ENCODE assay signal across 1 cellular context in genomic region chr20:50298554-50299324, GRCh38.
TF ChIP-seq lines count a peak whose summit lies in the region.

No MANE protein-coding gene starts in this region.

TF ChIP-seq in K562, 482 proteins besides CTCF, POLR2A, EP300 and RAD21 (continued from another document and continues in another):
- no peak for TF ChIP-seq ZNF184 (CRISPR knock-in tag; IDR thresholded peaks at IDR 0.05)
- TF ChIP-seq SIX5 (IDR thresholded peaks at IDR 0.05; ENCODE audit: borderline replicate concordance in 1 of 2, insufficient read depth in 1 of 2, low read depth in 1 of 2, low read length in 2 of 2) = no peak
- no peak for TF ChIP-seq ZNF436 (CRISPR knock-in tag; IDR thresholded peaks at IDR 0.05)
- no peak for TF ChIP-seq SMAD2 (IDR thresholded peaks at IDR 0.05; ENCODE audit: low read depth, low read length)
- 0 out of 2 replicates have a peak, but pooled peaks have one; percentile 38 for TF ChIP-seq JUN (IDR thresholded peaks at IDR 0.05; ENCODE audit: borderline replicate concordance, low read depth, low read length)
- TF ChIP-seq JUN (CRISPR knock-in tag; IDR thresholded peaks at IDR 0.05; ENCODE audit: borderline replicate concordance) = no peak
- no peak for TF ChIP-seq C11orf30 (IDR thresholded peaks at IDR 0.05; ENCODE audit: low read depth)
- no peak for TF ChIP-seq GABPB1 (CRISPR knock-in tag; IDR thresholded peaks at IDR 0.05)
- TF ChIP-seq TAF15 (IDR thresholded peaks at IDR 0.05; ENCODE audit: low read depth, low read length) = no peak
- TF ChIP-seq ZBTB33 (CRISPR knock-in tag; IDR thresholded peaks at IDR 0.05) = no peak
- TF ChIP-seq ZNF780A (CRISPR knock-in tag; IDR thresholded peaks at IDR 0.05) = no peak
- TF ChIP-seq NR0B1 (IDR thresholded peaks at IDR 0.05; ENCODE audit: partially characterized antibody) = no peak
- no peak for TF ChIP-seq HINFP (tag; conservative IDR thresholded peaks at IDR 0.05; ENCODE audit: low read depth)
- TF ChIP-seq FOXP4 (CRISPR knock-in tag; IDR thresholded peaks at IDR 0.05; ENCODE audit: borderline replicate concordance) = no peak
- TF ChIP-seq MTA1 (IDR thresholded peaks at IDR 0.05; ENCODE audit: borderline replicate concordance) = peak; percentile 85
- TF ChIP-seq ZNF655 (CRISPR knock-in tag; IDR thresholded peaks at IDR 0.05) = no peak
- no peak for TF ChIP-seq ZNF589 (CRISPR knock-in tag; IDR thresholded peaks at IDR 0.05; ENCODE audit: low read depth)
- TF ChIP-seq GATAD2A (IDR thresholded peaks at IDR 0.05) = peak; percentile 92
- TF ChIP-seq ZNF609 (CRISPR knock-in tag; IDR thresholded peaks at IDR 0.05; ENCODE audit: borderline replicate concordance) = no peak
- no peak for TF ChIP-seq ZNF696 (CRISPR knock-in tag; conservative IDR thresholded peaks at IDR 0.05)
- TF ChIP-seq DLX4 (CRISPR knock-in tag; IDR thresholded peaks at IDR 0.05) = no peak
- TF ChIP-seq CHD7 (IDR thresholded peaks at IDR 0.05; ENCODE audit: low read depth, low read length) = no peak
- TF ChIP-seq HNRNPH1 (optimal IDR thresholded peaks at IDR 0.05; ENCODE audit: low read depth, low read length) = no peak
- no peak for TF ChIP-seq THRAP3 (IDR thresholded peaks at IDR 0.05; ENCODE audit: borderline replicate concordance)
- no peak for TF ChIP-seq HMG20B (CRISPR knock-in tag; IDR thresholded peaks at IDR 0.05)
- no peak for TF ChIP-seq HDAC6 (IDR thresholded peaks at IDR 0.05; ENCODE audit: low read depth, low read length)
- TF ChIP-seq KAT7 (CRISPR knock-in tag; IDR thresholded peaks at IDR 0.05; ENCODE audit: borderline replicate concordance) = no peak
